In genomic region chr7:42217053-42217452, GRCh38 we compare ENCODE assay signal across 1 cellular context.
TF ChIP-seq lines count a peak whose summit lies in the region.

No MANE protein-coding gene starts in this region.

TF ChIP-seq in SK-N-SH treated with all-trans-retinoic acid at 6 μM for 48 hours, 23 proteins besides CTCF, POLR2A, EP300 and RAD21 (continued from another document):
- TF ChIP-seq TSHZ2 (CRISPR knock-in tag; IDR thresholded peaks at IDR 0.05) (no peak), ZFP3 (CRISPR knock-in tag; IDR thresholded peaks at IDR 0.05) (no peak), ESRRG (CRISPR knock-in tag; IDR thresholded peaks at IDR 0.05) (no peak), CSRNP3 (CRISPR knock-in tag; IDR thresholded peaks at IDR 0.05) (no peak), CSDC2 (CRISPR knock-in tag; IDR thresholded peaks at IDR 0.05) (no peak), TOX (CRISPR knock-in tag; IDR thresholded peaks at IDR 0.05; ENCODE audit: borderline replicate concordance) (no peak), ZC3H10 (CRISPR knock-in tag; IDR thresholded peaks at IDR 0.05) (no peak)
TF ChIP-seq in SK-N-SH treated with all-trans-retinoic acid at 6 μM for 48 hours: peak in this region for 0.
